Comparison of ENCODE assay signal across 23 cellular contexts in the genomic region with DNA sequence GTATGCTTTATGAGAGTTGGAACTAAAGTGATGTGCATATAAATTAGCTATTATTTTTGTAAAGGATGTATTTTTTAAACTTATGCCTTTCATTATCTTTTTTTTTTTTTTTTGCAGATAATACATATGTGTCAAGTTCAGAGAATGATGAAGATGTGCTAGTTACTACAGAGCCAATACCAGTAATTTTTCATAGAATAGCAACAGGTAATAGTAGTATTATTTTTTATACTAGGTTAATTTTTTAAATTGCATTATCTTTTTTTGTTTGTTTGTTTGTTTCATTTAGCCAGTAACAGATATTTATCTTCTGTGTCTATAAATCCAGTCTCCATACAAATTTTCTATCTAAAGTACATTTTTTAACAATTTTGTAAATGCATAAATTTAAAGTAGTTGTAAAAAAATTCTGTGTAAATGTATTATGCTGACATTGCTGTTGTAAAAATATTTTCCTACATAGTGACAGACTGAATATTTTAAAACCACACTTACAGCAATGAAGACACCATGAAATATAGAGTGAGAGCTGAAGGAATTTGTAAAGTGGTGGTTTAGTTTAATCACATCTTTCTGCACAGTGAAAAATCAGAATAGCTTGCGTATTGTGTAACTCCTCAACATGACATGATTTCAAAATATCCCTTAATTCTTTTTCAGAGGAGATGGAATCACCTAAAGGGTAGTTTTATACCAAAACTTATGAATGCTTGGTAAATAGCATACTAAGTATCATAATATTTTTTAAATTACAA.
"Had no signal": no experiment of that assay in that cellular context is flagged by ENCODE, and none has a peak within 500 bp of the region (broad histone marks: within the 10 kb centered on the region; RNA-seq: fewer than 3 reads in every experiment).

No MANE protein-coding gene starts in this region.

- H3K27ac Mint-ChIP-seq: activated CD4-positive, alpha-beta memory T cell treated with anti-CD3 and anti-CD28 coated beads for 36 hours; activated CD4-positive, alpha-beta T cell treated with anti-CD3 and anti-CD28 coated beads for 36 hours; activated CD8-positive, alpha-beta memory T cell treated with anti-CD3 and anti-CD28 coated beads, Interleukin-2, amount 10 ng/mL, durations not matched to agents 7 days and 5 days; activated naive CD8-positive, alpha-beta T cell; endodermal cell; nephron progenitor cell; stimulated activated naive CD8-positive, alpha-beta T cell treated with anti-CD3 and anti-CD28 coated beads, Interleukin-15, Interleukin-2, amounts not matched to agents 100 ng/mL and 50 ng/mL, for 24 hours; WTC11 had no signal

- H3K9me3 Mint-ChIP-seq: activated CD4-positive, alpha-beta memory T cell treated with anti-CD3 and anti-CD28 coated beads for 36 hours; endodermal cell; stimulated activated naive CD8-positive, alpha-beta T cell treated with anti-CD3 and anti-CD28 coated beads, Interleukin-15, Interleukin-2, amounts not matched to agents 100 ng/mL and 50 ng/mL, for 24 hours had no signal

- H3K9me3 ChIP-seq: sigmoid colon had no signal

- H3K4me1 Mint-ChIP-seq: endodermal cell, nephron progenitor cell, WTC11 had no signal

- H3K27me3 Mint-ChIP-seq: activated CD4-positive, alpha-beta memory T cell treated with anti-CD3 and anti-CD28 coated beads for 36 hours; activated CD4-positive, alpha-beta T cell treated with anti-CD3 and anti-CD28 coated beads for 36 hours; activated CD8-positive, alpha-beta memory T cell treated with anti-CD3 and anti-CD28 coated beads, Interleukin-2, amount 10 ng/mL, durations not matched to agents 7 days and 5 days; activated naive CD8-positive, alpha-beta T cell; stimulated activated naive CD8-positive, alpha-beta T cell treated with anti-CD3 and anti-CD28 coated beads, Interleukin-15, Interleukin-2, amounts not matched to agents 100 ng/mL and 50 ng/mL, for 24 hours had no signal

- DNase-seq: activated CD4-positive, alpha-beta memory T cell treated with anti-CD3 and anti-CD28 coated beads for 36 hours; activated CD4-positive, alpha-beta T cell treated with anti-CD3 and anti-CD28 coated beads for 36 hours; activated CD8-positive, alpha-beta memory T cell treated with anti-CD3 and anti-CD28 coated beads, Interleukin-2, amount 10 ng/mL, durations not matched to agents 7 days and 5 days; amniotic stem cell; dorsolateral prefrontal cortex; endodermal cell; foreskin melanocyte; left lung; midbrain; nephron progenitor cell; nucleus accumbens; posterior cingulate gyrus; sigmoid colon; stimulated activated CD4-positive, alpha-beta T cell treated with anti-CD3 and anti-CD28 coated beads, Interleukin-12 subunit alpha, Interleukin-12 subunit beta, amount 100 ng/mL, for 4 hours; stimulated activated CD4-positive, alpha-beta T cell treated with anti-CD3 and anti-CD28 coated beads, Interleukin-1b, Interleukin-23, amount 100 ng/mL, for 48 hours; stimulated activated CD8-positive, alpha-beta memory T cell treated with anti-CD3 and anti-CD28 coated beads, Interleukin-4, amount 100 ng/mL, for 48 hours had no signal

- ATAC-seq: activated CD4-positive, alpha-beta T cell treated with anti-CD3 and anti-CD28 coated beads for 36 hours; activated CD8-positive, alpha-beta memory T cell treated with anti-CD3 and anti-CD28 coated beads, Interleukin-2, amount 10 ng/mL, durations not matched to agents 7 days and 5 days; left lung; WTC11 had no signal

- H3K4me1 ChIP-seq: left lung, sigmoid colon, tibial nerve had no signal

- H3K4me3 Mint-ChIP-seq: activated CD4-positive, alpha-beta memory T cell treated with anti-CD3 and anti-CD28 coated beads for 36 hours; activated CD4-positive, alpha-beta T cell treated with anti-CD3 and anti-CD28 coated beads for 36 hours; activated CD8-positive, alpha-beta memory T cell treated with anti-CD3 and anti-CD28 coated beads, Interleukin-2, amount 10 ng/mL, durations not matched to agents 7 days and 5 days; activated naive CD8-positive, alpha-beta T cell; endodermal cell; nephron progenitor cell; stimulated activated naive CD8-positive, alpha-beta T cell treated with anti-CD3 and anti-CD28 coated beads, Interleukin-15, Interleukin-2, amounts not matched to agents 100 ng/mL and 50 ng/mL, for 24 hours; WTC11 had no signal

- H3K4me3 ChIP-seq: dorsolateral prefrontal cortex, left lung, sigmoid colon, tibial nerve had no signal

- FAIRE-seq: colon, urothelium cell line had no signal

- H3K27me3 ChIP-seq: dorsolateral prefrontal cortex, left lung, sigmoid colon, tibial nerve had no signal

- H3K27ac ChIP-seq: dorsolateral prefrontal cortex, epithelial cell of prostate, left lung, sigmoid colon, tibial nerve had no signal
